Comparison of ENCODE assay signal across 23 cellular contexts in the genomic region with DNA sequence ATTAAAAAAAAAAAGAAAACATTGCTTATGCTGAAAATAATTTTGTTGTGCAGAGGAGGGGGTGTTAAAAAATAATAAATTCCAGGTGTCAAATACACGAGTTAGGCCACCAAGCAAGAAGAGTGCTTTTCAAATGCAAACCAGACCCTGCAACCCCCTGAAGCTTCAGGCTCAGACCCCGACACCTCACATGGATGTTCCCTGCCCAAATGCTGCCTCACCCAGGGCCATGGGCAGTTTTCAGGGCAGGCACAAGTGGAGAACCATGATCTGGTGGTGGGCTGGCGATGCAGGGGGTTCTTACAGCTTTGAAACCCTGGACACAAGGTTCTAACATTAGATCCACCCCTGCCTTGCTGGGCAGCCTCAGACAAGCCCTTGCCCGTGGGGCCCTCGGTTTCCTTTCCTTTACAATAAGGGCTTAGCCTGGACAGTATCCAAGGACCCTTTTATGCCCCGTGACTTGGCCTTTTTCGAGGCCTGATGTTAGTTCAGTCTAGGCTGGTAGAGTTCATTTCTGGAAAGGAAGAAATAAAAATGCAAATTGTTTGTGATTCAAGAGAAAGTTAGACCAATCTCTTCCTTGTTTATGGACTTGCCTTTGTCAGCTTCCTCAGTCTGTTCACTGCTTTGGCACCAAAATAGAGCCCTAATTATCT.
DNase-seq lines count a peak whose midpoint lies in the region; ATAC-seq and TF ChIP-seq lines count a peak whose summit lies in the region.
"Had no signal": no experiment of that assay in that cellular context is flagged by ENCODE, and none has a peak within 500 bp of the region (broad histone marks: within the 10 kb centered on the region; RNA-seq: fewer than 3 reads in every experiment).

No MANE protein-coding gene starts in this region.

- no peak overlapping the region for H3K4me3 Mint-ChIP-seq in brain
- H3K4me3 Mint-ChIP-seq: CD4-positive, alpha-beta T cell; IgD-negative memory B cell had no signal

- no peak for ATAC-seq in heart right ventricle
- ATAC-seq in GM21390 (IDR thresholded peaks at IDR 0.05; ENCODE audit: unreplicated experiment), result no peak
- ATAC-seq: A549, Right ventricle myocardium inferior had no signal

- H3K9me3 Mint-ChIP-seq in brain, result peaks cover 4 to 16% (median 10%) of the 10 kb centered on the region in 5 experiments
- H3K9me3 Mint-ChIP-seq: CD4-positive, alpha-beta T cell had no signal

- no peak for TF ChIP-seq CTCF in brain (conservative IDR thresholded peaks at IDR 0.05)
- TF ChIP-seq CTCF in heart right ventricle (IDR thresholded peaks at IDR 0.05), result no peak

- H3K9me3 ChIP-seq in heart right ventricle, result peaks cover 0 to 6% (median 0%) of the 10 kb centered on the region in 11 donors
- H3K9me3 ChIP-seq: SJSA1 had no signal

- peak; percentile 95 for DNase-seq in SK-N-DZ (ENCODE audit: low spot score)
- DNase-seq in islet precursor cell, result peak; percentile 29
- DNase-seq in renal cortical epithelial cell (ENCODE audit: low read depth), result peak; percentile 19
- no peak for DNase-seq in heart right ventricle
- DNase-seq in NCI-H1694 treated with DMSO at 0.1 percent for 48 hours (lab: John Stamatoyannopoulos, UW), result no peak
- DNase-seq: AML-193; CD4-positive, alpha-beta T cell; COR-L47; DMS53; MM.1S; NCI-H2029 treated with DMSO at 0.1 percent for 48 hours; NCI-H446 treated with DMSO at 0.1 percent for 48 hours; NCI-H526; PC-9 had no signal

- H3K36me3 Mint-ChIP-seq in brain, result no peaks in the 10 kb centered on the region
- H3K36me3 Mint-ChIP-seq: IgD-negative memory B cell had no signal

- H3K27ac ChIP-seq in heart right ventricle, result no peak overlapping the region
- H3K27ac ChIP-seq: A549; BLaER1 treated with 17β-estradiol and CSF1 and Interleukin-3, amounts not matched to agents 10 nM and 100 nM; HL-60; KMS-11; PC-9; SJSA1 had no signal

- peaks cover 9% of the 10 kb centered on the region for H3K27me3 Mint-ChIP-seq in brain
- H3K27me3 Mint-ChIP-seq: CD4-positive, alpha-beta T cell had no signal

- H3K4me1 Mint-ChIP-seq in brain, result peaks cover 17% of the 10 kb centered on the region
- H3K4me1 Mint-ChIP-seq: IgD-negative memory B cell had no signal

- WGBS in heart right ventricle, 2 donors, result 65 to 71% methylated on average over 7 of the region's 7 CpGs

- H3K27ac Mint-ChIP-seq in brain, result peak overlapping the region in 3 of 5 experiments; percentile 18 to 68 (median 62)
- H3K27ac Mint-ChIP-seq: CD4-positive, alpha-beta T cell; IgD-negative memory B cell had no signal

- H3K36me3 ChIP-seq in heart right ventricle, result no peaks in the 10 kb centered on the region
- H3K36me3 ChIP-seq: BLaER1 treated with 17β-estradiol and CSF1 and Interleukin-3, amounts not matched to agents 10 nM and 100 nM; SJSA1 had no signal

- peaks cover 0 to 9% (median 0%) of the 10 kb centered on the region in 9 donors for H3K4me1 ChIP-seq in heart right ventricle
- H3K4me1 ChIP-seq: A549, SJSA1 had no signal

- intact Hi-C loops in heart right ventricle (cut with DNase I), result loop anchor here in 1 of 10 donors (5.0 kb wide), 1 partner anchor 447 kb away; no protein-coding TSS in a partner anchor

- no peak overlapping the region for H3K4me3 ChIP-seq in heart right ventricle
- H3K4me3 ChIP-seq: A549; BLaER1 treated with 17β-estradiol and CSF1 and Interleukin-3, amounts not matched to agents 10 nM and 100 nM; PC-9; SJSA1 had no signal

- no peaks in the 10 kb centered on the region for H3K27me3 ChIP-seq in heart right ventricle
- H3K27me3 ChIP-seq: BLaER1 treated with 17β-estradiol and CSF1 and Interleukin-3, amounts not matched to agents 10 nM and 100 nM; SJSA1 had no signal

Comparison
In these comparisons a context has a peak if more than half of its experiments do, and no peak if none do; other contexts are left out.
1. DNase-seq: peak in SK-N-DZ (single experiment), islet precursor cell (single experiment) and renal cortical epithelial cell (single experiment); none in heart right ventricle (0 of 2) and NCI-H1694 treated with DMSO at 0.1 percent for 48 hours (single experiment).